8 cellular contexts compared by ENCODE assay signal in the genomic region with DNA sequence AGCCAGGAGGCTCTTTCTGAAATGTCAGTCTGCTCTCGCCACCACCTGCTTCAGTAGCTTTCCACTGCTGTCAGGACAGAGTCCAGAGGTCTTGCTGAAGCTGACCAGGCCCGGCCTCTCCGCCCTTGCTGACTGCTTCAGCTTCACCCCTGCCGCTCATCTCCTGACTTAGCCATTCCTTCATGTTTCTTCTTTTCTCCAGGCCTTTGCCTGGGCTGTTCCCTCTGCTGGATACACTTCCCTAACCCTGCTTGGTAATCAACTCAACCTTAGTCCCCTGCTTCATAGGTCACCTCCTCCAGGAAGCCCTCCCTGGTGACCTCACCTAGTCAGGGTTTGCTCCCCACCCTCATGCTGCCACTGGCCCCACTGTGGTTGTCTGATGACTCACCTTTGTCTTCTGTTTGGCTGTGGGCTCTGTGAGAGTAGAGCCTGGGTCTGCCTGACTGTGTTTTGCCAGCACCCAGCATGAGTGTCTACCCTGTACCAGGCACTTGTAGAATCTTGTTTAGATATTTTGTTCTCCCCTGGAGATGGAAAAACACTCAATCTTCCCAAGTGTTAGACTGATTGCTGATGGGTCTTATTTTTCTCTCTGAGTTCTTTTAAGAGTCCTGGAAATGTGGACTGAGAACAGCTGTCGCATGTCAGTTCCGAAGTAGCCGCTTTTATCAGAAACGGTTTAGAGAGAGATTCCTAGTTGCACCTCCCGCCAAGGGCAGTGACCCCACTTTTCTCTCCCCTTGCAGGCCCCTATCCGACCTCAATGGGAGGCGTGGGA.
A peak's percentile ranks its signal among the peaks of the same experiment; 100 is the strongest.
DNase-seq lines count a peak whose midpoint lies in the region; ATAC-seq and TF ChIP-seq lines count a peak whose summit lies in the region.

No MANE protein-coding gene starts in this region.

- no peaks in the 10 kb centered on the region for H3K9me3 Mint-ChIP-seq in activated CD4-positive, alpha-beta memory T cell treated with anti-CD3 and anti-CD28 coated beads for 36 hours

- TF ChIP-seq CTCF in epithelial cell of proximal tubule (conservative IDR thresholded peaks at IDR 0.05; ENCODE audit: low read depth, low read length) (no peak), retinal pigment epithelial cell (conservative IDR thresholded peaks at IDR 0.05; ENCODE audit: low read depth, low read length) (no peak)

- peaks cover 1% of the 10 kb centered on the region for H3K36me3 Mint-ChIP-seq in activated CD4-positive, alpha-beta memory T cell treated with anti-CD3 and anti-CD28 coated beads for 36 hours

- peaks cover 29% of the 10 kb centered on the region for H3K4me1 Mint-ChIP-seq in activated CD4-positive, alpha-beta memory T cell treated with anti-CD3 and anti-CD28 coated beads for 36 hours (ENCODE audit: low read depth)

- no peak overlapping the region for H3K27ac Mint-ChIP-seq in activated CD4-positive, alpha-beta memory T cell treated with anti-CD3 and anti-CD28 coated beads for 36 hours

- no peak overlapping the region for H3K4me3 ChIP-seq in epithelial cell of proximal tubule (ENCODE audit: low read depth, low read length)
- H3K4me3 ChIP-seq in retinal pigment epithelial cell (ENCODE audit: low read length), result no peak overlapping the region

- no peak overlapping the region for H3K4me3 Mint-ChIP-seq in activated CD4-positive, alpha-beta memory T cell treated with anti-CD3 and anti-CD28 coated beads for 36 hours

- DNase-seq in activated CD4-positive, alpha-beta memory T cell treated with anti-CD3 and anti-CD28 coated beads for 36 hours, result peak; percentile 71
- DNase-seq in epithelial cell of proximal tubule (ENCODE audit: low read depth), result peak; percentile 26
- DNase-seq in retinal pigment epithelial cell (ENCODE audit: low read depth), result peak; percentile 62
- no peak for DNase-seq in ureter (ENCODE audit: low spot score)
- DNase-seq in NOMO-1 treated with DMSO at 0.1 percent for 48 hours (lab: John Stamatoyannopoulos, UW; ENCODE audit: unreplicated experiment), result no peak
- no peak for DNase-seq in COR-L47 (lab: John Stamatoyannopoulos, UW)

- intact Hi-C loops in activated CD4-positive, alpha-beta memory T cell treated with anti-CD3 and anti-CD28 coated beads for 36 hours (cut with micrococcal nuclease), result no loop called here

- ATAC-seq in GM21447 (IDR thresholded peaks at IDR 0.05; ENCODE audit: unreplicated experiment) (peak; percentile 57), HG03045 (IDR thresholded peaks at IDR 0.05; ENCODE audit: unreplicated experiment) (no peak)

- CTCF ChIA-PET in activated CD4-positive, alpha-beta memory T cell treated with anti-CD3 and anti-CD28 coated beads for 36 hours (lab: Charles Lee), result interaction anchor here (1.2 kb wide), 1 partner anchor 14 kb away, joined by 3 read pairs; no protein-coding TSS in a partner anchor

- POLR2A ChIA-PET in activated CD4-positive, alpha-beta memory T cell treated with anti-CD3 and anti-CD28 coated beads for 36 hours (lab: Charles Lee), result no interaction called here

- no peaks in the 10 kb centered on the region for H3K27me3 Mint-ChIP-seq in activated CD4-positive, alpha-beta memory T cell treated with anti-CD3 and anti-CD28 coated beads for 36 hours

Comparison
In these comparisons a context has a peak if more than half of its experiments do, and no peak if none do; other contexts are left out.
1. DNase-seq: peak in activated CD4-positive, alpha-beta memory T cell treated with anti-CD3 and anti-CD28 coated beads for 36 hours (single experiment), epithelial cell of proximal tubule (single experiment) and retinal pigment epithelial cell (single experiment); none in ureter (single experiment), NOMO-1 treated with DMSO at 0.1 percent for 48 hours (single experiment) and COR-L47 (single experiment).